Comparison of ENCODE assay signal across 9 cellular contexts in genomic region chr2:54838585-54839035, GRCh38.
DNase-seq lines count a peak whose midpoint lies in the region; ATAC-seq and TF ChIP-seq lines count a peak whose summit lies in the region.
"Had no signal": no experiment of that assay in that cellular context is flagged by ENCODE, and none has a peak within 500 bp of the region (broad histone marks: within the 10 kb centered on the region; RNA-seq: fewer than 3 reads in every experiment).

No MANE protein-coding gene starts in this region.

- ATAC-seq in GM18858 (IDR thresholded peaks at IDR 0.05; ENCODE audit: unreplicated experiment) (peak; percentile 76), HG03460 (IDR thresholded peaks at IDR 0.05; ENCODE audit: unreplicated experiment) (peak; percentile 80)
- ATAC-seq in naive thymus-derived CD8-positive, alpha-beta T cell: peak; percentile 80 to 86
- ATAC-seq in stimulated activated naive B cell treated with anti-CD40 and anti-IgM and Interleukin-4, amounts not matched to agents 10 μg/mL and 1 μg/mL and 100 μg/mL, for 72 hours (replicated peaks): peak; percentile 92 to 98

- no peak overlapping the region for H3K27ac Mint-ChIP-seq in naive thymus-derived CD8-positive, alpha-beta T cell
- no peak overlapping the region for H3K27ac Mint-ChIP-seq in stimulated activated naive B cell treated with anti-CD40 and anti-IgM and Interleukin-4, amounts not matched to agents 10 μg/mL and 1 μg/mL and 100 μg/mL, for 72 hours
- H3K27ac Mint-ChIP-seq: T-helper 1 cell treated with Interleukin-12 subunit alpha and Interleukin-12 subunit beta and Interleukin-4 antibody, amounts not matched to agents 30 μg/mL and 1 μg/mL, for 36 hours had no signal

- POLR2A ChIA-PET in naive thymus-derived CD8-positive, alpha-beta T cell (lab: Charles Lee): no interaction called here

- H3K27me3 Mint-ChIP-seq in naive thymus-derived CD8-positive, alpha-beta T cell: no peaks in the 10 kb centered on the region
- no peaks in the 10 kb centered on the region for H3K27me3 Mint-ChIP-seq in stimulated activated naive B cell treated with anti-CD40 and anti-IgM and Interleukin-4, amounts not matched to agents 10 μg/mL and 1 μg/mL and 100 μg/mL, for 72 hours

- DNase-seq in AML-193 (lab: John Stamatoyannopoulos, UW) (peak; percentile 56 to 58), NOMO-1 treated with DMSO at 0.1 percent for 48 hours (lab: John Stamatoyannopoulos, UW; ENCODE audit: unreplicated experiment) (peak; percentile 33), epithelial cell of proximal tubule (ENCODE audit: low read depth) (no peak)
- peak; percentile 64 for DNase-seq in activated CD8-positive, alpha-beta memory T cell treated with anti-CD3 and anti-CD28 coated beads, Interleukin-2, amount 50 U/mL, for 4 hours
- peak; percentile 16 to 66 (median 52) for DNase-seq in naive thymus-derived CD8-positive, alpha-beta T cell
- DNase-seq in stimulated activated naive B cell treated with anti-CD40 and anti-IgM and Interleukin-4, amounts not matched to agents 10 μg/mL and 1 μg/mL and 100 μg/mL, for 72 hours: peak; percentile 29

- H3K4me3 ChIP-seq in epithelial cell of proximal tubule (ENCODE audit: low read depth, low read length): no peak overlapping the region

- TF ChIP-seq CTCF in epithelial cell of proximal tubule (conservative IDR thresholded peaks at IDR 0.05; ENCODE audit: low read depth, low read length): peak; percentile 96

- no peaks in the 10 kb centered on the region for H3K9me3 Mint-ChIP-seq in naive thymus-derived CD8-positive, alpha-beta T cell
- no peaks in the 10 kb centered on the region for H3K9me3 Mint-ChIP-seq in stimulated activated naive B cell treated with anti-CD40 and anti-IgM and Interleukin-4, amounts not matched to agents 10 μg/mL and 1 μg/mL and 100 μg/mL, for 72 hours
- H3K9me3 Mint-ChIP-seq: T-helper 1 cell treated with Interleukin-12 subunit alpha and Interleukin-12 subunit beta and Interleukin-4 antibody, amounts not matched to agents 30 μg/mL and 1 μg/mL, for 36 hours had no signal

- H3K36me3 Mint-ChIP-seq in naive thymus-derived CD8-positive, alpha-beta T cell: no peaks in the 10 kb centered on the region
- H3K36me3 Mint-ChIP-seq in stimulated activated naive B cell treated with anti-CD40 and anti-IgM and Interleukin-4, amounts not matched to agents 10 μg/mL and 1 μg/mL and 100 μg/mL, for 72 hours: no peaks in the 10 kb centered on the region

- H3K4me3 Mint-ChIP-seq in naive thymus-derived CD8-positive, alpha-beta T cell: no peak overlapping the region
- H3K4me3 Mint-ChIP-seq in stimulated activated naive B cell treated with anti-CD40 and anti-IgM and Interleukin-4, amounts not matched to agents 10 μg/mL and 1 μg/mL and 100 μg/mL, for 72 hours: no peak overlapping the region
- H3K4me3 Mint-ChIP-seq: T-helper 1 cell treated with Interleukin-12 subunit alpha and Interleukin-12 subunit beta and Interleukin-4 antibody, amounts not matched to agents 30 μg/mL and 1 μg/mL, for 36 hours had no signal

- H3K4me1 Mint-ChIP-seq in naive thymus-derived CD8-positive, alpha-beta T cell: no peaks in the 10 kb centered on the region
- H3K4me1 Mint-ChIP-seq in stimulated activated naive B cell treated with anti-CD40 and anti-IgM and Interleukin-4, amounts not matched to agents 10 μg/mL and 1 μg/mL and 100 μg/mL, for 72 hours: peaks cover 2 to 5% of the 10 kb centered on the region in 2 donors
